ENCODE assay signal across 8 cellular contexts in the genomic region with DNA sequence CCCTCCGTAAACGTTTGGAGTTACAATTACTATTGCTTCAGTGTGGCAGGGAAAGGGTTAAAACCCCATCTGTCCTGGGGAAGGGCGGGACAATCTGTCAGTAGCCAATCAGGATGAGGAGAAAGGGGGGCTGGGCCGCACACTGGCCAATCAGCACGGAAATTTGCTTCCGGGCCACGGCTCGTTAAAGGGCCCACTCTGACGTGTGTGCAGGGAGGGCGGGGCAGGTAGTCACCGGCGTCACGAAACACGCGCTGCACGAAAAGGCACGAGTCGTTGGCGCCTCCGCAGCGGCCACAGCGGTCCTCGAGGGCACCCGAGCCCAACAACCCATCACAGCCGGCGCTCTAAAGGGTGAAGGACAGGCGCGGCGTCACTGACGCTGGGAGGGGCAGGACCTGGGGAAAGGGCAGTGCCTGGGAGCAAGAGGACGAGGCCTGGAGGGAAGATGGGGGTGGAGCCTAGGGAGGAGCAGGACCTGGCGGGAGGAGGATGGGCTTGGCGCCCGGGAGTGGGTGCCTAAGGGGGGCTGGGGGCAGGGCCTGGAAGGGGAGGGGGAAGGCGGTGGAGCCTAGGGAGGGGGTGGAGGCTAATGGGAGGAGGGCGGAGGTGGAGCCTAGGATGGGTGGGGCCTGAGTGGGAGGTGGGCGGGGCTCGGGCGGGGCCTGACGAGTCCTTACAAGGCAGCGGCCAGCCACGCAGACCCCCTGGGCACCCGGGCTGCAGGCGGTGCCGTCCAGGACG. TPM values are rescaled to one million over a fixed set of nuclear protein-coding genes. Genes with fewer than 3 reads are reported as not detected.
A peak's percentile ranks its signal among the peaks of the same experiment; 100 is the strongest.
DNase-seq lines count a peak whose midpoint lies in the region; ATAC-seq and TF ChIP-seq lines count a peak whose summit lies in the region.

No MANE protein-coding gene starts in this region.

- H2AFZ ChIP-seq in Loucy (ENCODE audit: low read length) = peak overlapping the region; percentile 90

- H3K4me1 Mint-ChIP-seq in natural killer cell = peaks cover 10 to 20% of the 10 kb centered on the region in 2 donors

- H3F3A ChIP-seq in Loucy (ENCODE audit: low read depth) = 0 out of 2 replicates have a peak, but pooled peaks cover 4% of the 10 kb centered on the region

- H3K79me2 ChIP-seq in Loucy (ENCODE audit: insufficient read depth, low read length) = no peaks in the 10 kb centered on the region

- H3K4me1 ChIP-seq in Loucy (ENCODE audit: insufficient read depth, low read length, poor library complexity, severe bottlenecking) (peaks cover 8% of the 10 kb centered on the region), SJCRH30 (peaks cover 20% of the 10 kb centered on the region; the same call in 1 of the 2 replicates)

- H3K4me3 ChIP-seq in Loucy (ENCODE audit: low read length, poor library complexity, severe bottlenecking) (peak overlapping the region; percentile 69), SJCRH30 (peak overlapping the region; percentile 54), fibroblast of the aortic adventitia (ENCODE audit: low read depth, low read length) (peak overlapping the region; percentile 64)

- no peaks in the 10 kb centered on the region for H3K9me3 ChIP-seq in Loucy (ENCODE audit: insufficient read depth, low read depth, low read length)
- no peaks in the 10 kb centered on the region for H3K9me3 ChIP-seq in SJCRH30 (replicated peaks)

- peak overlapping the region; percentile 59 for H3K4me2 ChIP-seq in Loucy (ENCODE audit: low read depth, low read length, poor library complexity, severe bottlenecking)

- H3K27ac Mint-ChIP-seq in natural killer cell = peak overlapping the region; percentile 83 to 94

- H3K27me3 Mint-ChIP-seq in natural killer cell (ENCODE audit: low read depth in 2 of 2) = peaks cover 15 to 30% of the 10 kb centered on the region in 2 donors

- H3K4me3 Mint-ChIP-seq in natural killer cell = peak overlapping the region; percentile 78

- no peaks in the 10 kb centered on the region for H3K9me2 ChIP-seq in Loucy (replicated peaks; ENCODE audit: low read depth, low read length)

- no peaks in the 10 kb centered on the region for H3K9me3 Mint-ChIP-seq in natural killer cell

- no peaks in the 10 kb centered on the region for H4K20me1 ChIP-seq in Loucy (ENCODE audit: insufficient read depth, low read length, poor library complexity, severe bottlenecking)

- no peaks in the 10 kb centered on the region for H3K27me3 ChIP-seq in Loucy (ENCODE audit: insufficient read depth, low read length, poor library complexity, severe bottlenecking)
- peaks cover 13% of the 10 kb centered on the region for H3K27me3 ChIP-seq in SJCRH30

- intact Hi-C loops in natural killer cell (cut with micrococcal nuclease) = loop anchor here (1.0 kb wide), 1 partner anchor 18 kb away; the partner anchor contains the start of gene PCSK4

- H3K36me3 ChIP-seq in Loucy (ENCODE audit: insufficient read depth, low read length) (no peaks in the 10 kb centered on the region), SJCRH30 (no peaks in the 10 kb centered on the region)

- ATAC-seq in natural killer cell = peak; percentile 90 to 95 (median 91)
- ATAC-seq in HG02981 (IDR thresholded peaks at IDR 0.05; ENCODE audit: unreplicated experiment) = no peak

- H3K36me3 Mint-ChIP-seq in natural killer cell = no peaks in the 10 kb centered on the region

- TF ChIP-seq CTCF in Loucy (conservative IDR thresholded peaks at IDR 0.05; ENCODE audit: low read length) = no peak
- TF ChIP-seq CTCF in fibroblast of the aortic adventitia (IDR thresholded peaks at IDR 0.05; ENCODE audit: insufficient read depth, low read length) = no peak
- TF ChIP-seq CTCF in natural killer cell (IDR thresholded peaks at IDR 0.05) = no peak

- peak; percentile 94 for DNase-seq in EL
- peak; percentile 95 to 97 for DNase-seq in SJCRH30
- peak; percentile 72 for DNase-seq in activated gamma-delta T cell (lab: John Stamatoyannopoulos, UW)
- peak; percentile 96 for DNase-seq in fibroblast of the aortic adventitia (ENCODE audit: low read depth)
- peak; percentile 90 for DNase-seq in natural killer cell
- DNase-seq in stimulated activated CD8-positive, alpha-beta memory T cell treated with anti-CD3 and anti-CD28 coated beads, Interleukin-7, amount 100 ng/mL, for 48 hours (ENCODE audit: extremely low read depth in 1 of 2, low read depth in 1 of 2) = peak; percentile 69 to 89

- H3K27ac ChIP-seq in SJCRH30 = peak overlapping the region; percentile 19; the same call in 1 of the 2 replicates

- peak overlapping the region; percentile 50 for H3K9ac ChIP-seq in Loucy (ENCODE audit: low read depth, low read length, poor library complexity, severe bottlenecking)

RNA-seq across cellular contexts. Expression of gene ADAMTSL5, which starts 4.9 kb away (rescaled TPM):
- total RNA-seq in SJCRH30 (2014; rRNA removed; shearing (Covaris generic)) = 0.77 and 0.79 TPM in 2 replicates
- total RNA-seq in fibroblast of the aortic adventitia (ENCODE audit: low replicate concordance) (1.2 and 4.2 TPM in 2 replicates), natural killer cell (1 to 10 TPM in 2 of 3 donors, under 1 TPM in 1; 0.70 to 2.5 (median 1.0) TPM)

RNA-seq across cellular contexts. Expression of gene PLK5, which starts 15.9 kb away (rescaled TPM):
- not detected in 2 replicates for total RNA-seq in SJCRH30 (2014; rRNA removed; shearing (Covaris generic))
- total RNA-seq in fibroblast of the aortic adventitia (ENCODE audit: low replicate concordance) (not detected in 2 replicates), natural killer cell (not detected)

RNA-seq across cellular contexts. Expression of gene REEP6, which starts 17.0 kb away (rescaled TPM):
- 0.41 and 0.45 TPM in 2 replicates for total RNA-seq in SJCRH30 (2014; rRNA removed; shearing (Covaris generic))
- 0.65 and 2.8 TPM in 2 replicates for total RNA-seq in fibroblast of the aortic adventitia (ENCODE audit: low replicate concordance)
- total RNA-seq in natural killer cell = 1 to 10 TPM; 3.9 to 5.0 (median 4.3) TPM

RNA-seq across cellular contexts. Expression of gene PCSK4, which starts 17.8 kb away (rescaled TPM):
- total RNA-seq in SJCRH30 (2014; rRNA removed; shearing (Covaris generic)) = 0.58 and 1.1 TPM in 2 replicates
- total RNA-seq in fibroblast of the aortic adventitia (ENCODE audit: low replicate concordance) (0.25 and 2.2 TPM in 2 replicates), natural killer cell (1 to 10 TPM; 4.1 to 6.0 (median 5.3) TPM)

RNA-seq across cellular contexts. Expression of gene C19orf25, which starts 28.9 kb away (rescaled TPM):
- 26.6 and 29.4 TPM in 2 replicates for total RNA-seq in SJCRH30 (2014; rRNA removed; shearing (Covaris generic))
- total RNA-seq in fibroblast of the aortic adventitia (ENCODE audit: low replicate concordance) = 13.2 and 26.8 TPM in 2 replicates
- 10 to 100 TPM; 30.2 to 42.2 (median 34.3) TPM for total RNA-seq in natural killer cell
